In the genomic region with DNA sequence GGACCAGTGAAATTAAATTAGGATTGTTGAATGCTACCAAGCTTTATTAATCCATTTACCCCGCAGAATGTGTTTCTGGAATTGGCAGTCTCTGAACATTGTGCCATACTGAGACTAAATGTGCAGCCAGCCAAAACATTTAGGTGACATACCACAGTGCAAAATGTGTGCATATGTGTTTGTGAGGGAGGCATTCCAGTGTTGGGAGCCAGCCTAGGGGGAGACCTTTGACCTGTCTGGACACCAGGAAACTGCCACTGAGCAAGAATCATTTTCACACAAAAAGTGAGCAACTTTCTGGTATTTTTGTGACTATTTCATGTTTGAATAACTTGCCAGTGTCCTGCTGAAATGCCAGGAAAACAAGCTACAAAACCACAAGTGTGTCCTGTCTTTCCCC, we compare ENCODE assay signal across 2 cellular contexts.
TF ChIP-seq lines count a peak whose summit lies in the region.

No MANE protein-coding gene starts in this region.

TF ChIP-seq in IMR-90, 13 proteins besides CTCF, POLR2A, EP300 and RAD21 (continued from another document):
- no peak for TF ChIP-seq RCOR1 (IDR thresholded peaks at IDR 0.05; ENCODE audit: insufficient replicate concordance, low read length)
- no peak for TF ChIP-seq RFX5 (IDR thresholded peaks at IDR 0.05; ENCODE audit: low read depth, low read length)
- no peak for TF ChIP-seq MAZ (IDR thresholded peaks at IDR 0.05; ENCODE audit: borderline replicate concordance, low read depth, low read length)
- no peak for TF ChIP-seq MXI1 (IDR thresholded peaks at IDR 0.05; ENCODE audit: borderline replicate concordance, low read depth, low read length)
- TF ChIP-seq, protein P1, sequence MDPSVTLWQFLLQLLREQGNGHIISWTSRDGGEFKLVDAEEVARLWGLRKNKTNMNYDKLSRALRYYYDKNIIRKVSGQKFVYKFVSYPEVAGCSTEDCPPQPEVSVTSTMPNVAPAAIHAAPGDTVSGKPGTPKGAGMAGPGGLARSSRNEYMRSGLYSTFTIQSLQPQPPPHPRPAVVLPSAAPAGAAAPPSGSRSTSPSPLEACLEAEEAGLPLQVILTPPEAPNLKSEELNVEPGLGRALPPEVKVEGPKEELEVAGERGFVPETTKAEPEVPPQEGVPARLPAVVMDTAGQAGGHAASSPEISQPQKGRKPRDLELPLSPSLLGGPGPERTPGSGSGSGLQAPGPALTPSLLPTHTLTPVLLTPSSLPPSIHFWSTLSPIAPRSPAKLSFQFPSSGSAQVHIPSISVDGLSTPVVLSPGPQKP (IDR thresholded peaks at IDR 0.05; ENCODE audit: borderline replicate concordance, low read depth, low read length) = no peak
- no peak for TF ChIP-seq CEBPB (IDR thresholded peaks at IDR 0.05; ENCODE audit: low read depth, low read length)
- TF ChIP-seq SMC3 (IDR thresholded peaks at IDR 0.05; ENCODE audit: low read depth, low read length) = no peak

TF ChIP-seq in HepG2, 621 proteins besides CTCF, POLR2A, EP300 and RAD21 (continued from another document and continues in another):
- no peak for TF ChIP-seq THAP7 (CRISPR knock-in tag; IDR thresholded peaks at IDR 0.05)
- no peak for TF ChIP-seq SSRP1 (CRISPR knock-in tag; IDR thresholded peaks at IDR 0.05)
- no peak for TF ChIP-seq ZNF329 (CRISPR knock-in tag; IDR thresholded peaks at IDR 0.05; ENCODE audit: low read depth)
- no peak for TF ChIP-seq HHEX (CRISPR knock-in tag; IDR thresholded peaks at IDR 0.05)
- TF ChIP-seq, protein P2, sequence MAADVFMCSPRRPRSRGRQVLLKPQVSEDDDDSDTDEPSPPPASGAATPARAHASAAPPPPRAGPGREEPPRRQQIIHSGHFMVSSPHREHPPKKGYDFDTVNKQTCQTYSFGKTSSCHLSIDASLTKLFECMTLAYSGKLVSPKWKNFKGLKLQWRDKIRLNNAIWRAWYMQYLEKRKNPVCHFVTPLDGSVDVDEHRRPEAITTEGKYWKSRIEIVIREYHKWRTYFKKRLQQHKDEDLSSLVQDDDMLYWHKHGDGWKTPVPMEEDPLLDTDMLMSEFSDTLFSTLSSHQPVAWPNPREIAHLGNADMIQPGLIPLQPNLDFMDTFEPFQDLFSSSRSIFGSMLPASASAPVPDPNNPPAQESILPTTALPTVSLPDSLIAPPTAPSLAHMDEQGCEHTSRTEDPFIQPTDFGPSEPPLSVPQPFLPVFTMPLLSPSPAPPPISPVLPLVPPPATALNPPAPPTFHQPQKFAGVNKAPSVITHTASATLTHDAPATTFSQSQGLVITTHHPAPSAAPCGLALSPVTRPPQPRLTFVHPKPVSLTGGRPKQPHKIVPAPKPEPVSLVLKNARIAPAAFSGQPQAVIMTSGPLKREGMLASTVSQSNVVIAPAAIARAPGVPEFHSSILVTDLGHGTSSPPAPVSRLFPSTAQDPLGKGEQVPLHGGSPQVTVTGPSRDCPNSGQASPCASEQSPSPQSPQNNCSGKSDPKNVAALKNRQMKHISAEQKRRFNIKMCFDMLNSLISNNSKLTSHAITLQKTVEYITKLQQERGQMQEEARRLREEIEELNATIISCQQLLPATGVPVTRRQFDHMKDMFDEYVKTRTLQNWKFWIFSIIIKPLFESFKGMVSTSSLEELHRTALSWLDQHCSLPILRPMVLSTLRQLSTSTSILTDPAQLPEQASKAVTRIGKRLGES (CRISPR knock-in tag; IDR thresholded peaks at IDR 0.05; ENCODE audit: borderline replicate concordance) = no peak
- no peak for TF ChIP-seq ZSCAN20 (CRISPR knock-in tag; IDR thresholded peaks at IDR 0.05; ENCODE audit: borderline replicate concordance)
- TF ChIP-seq PHF20 (CRISPR knock-in tag; IDR thresholded peaks at IDR 0.05) = no peak
- TF ChIP-seq TERF1 (CRISPR knock-in tag; IDR thresholded peaks at IDR 0.05) = no peak
- TF ChIP-seq ZNF567 (CRISPR knock-in tag; IDR thresholded peaks at IDR 0.05; ENCODE audit: borderline replicate concordance) = no peak
- no peak for TF ChIP-seq ZNF563 (CRISPR knock-in tag; IDR thresholded peaks at IDR 0.05)
- TF ChIP-seq ZFP1 (CRISPR knock-in tag; IDR thresholded peaks at IDR 0.05) = no peak
- no peak for TF ChIP-seq KAT7 (CRISPR knock-in tag; IDR thresholded peaks at IDR 0.05; ENCODE audit: borderline replicate concordance)
- no peak for TF ChIP-seq ZNF773 (CRISPR knock-in tag; IDR thresholded peaks at IDR 0.05; ENCODE audit: borderline replicate concordance)
- no peak for TF ChIP-seq GPN1 (CRISPR knock-in tag; IDR thresholded peaks at IDR 0.05; ENCODE audit: borderline replicate concordance)
- 0 out of 2 replicates have a peak, but pooled peaks have one; percentile 20 for TF ChIP-seq STAG1 (CRISPR knock-in tag; IDR thresholded peaks at IDR 0.05)
- 0 out of 2 replicates have a peak, but pooled peaks have one; percentile 15 for TF ChIP-seq RXRB (CRISPR knock-in tag; IDR thresholded peaks at IDR 0.05; ENCODE audit: borderline replicate concordance)
- no peak for TF ChIP-seq ZNF605 (CRISPR knock-in tag; IDR thresholded peaks at IDR 0.05)
- TF ChIP-seq ZFP90 (CRISPR knock-in tag; IDR thresholded peaks at IDR 0.05; ENCODE audit: borderline replicate concordance) = no peak
- TF ChIP-seq ZKSCAN8 (CRISPR knock-in tag; IDR thresholded peaks at IDR 0.05; ENCODE audit: borderline replicate concordance) = peak; percentile 58; the same call in 1 of the 2 replicates
- no peak for TF ChIP-seq ZC3H13 (CRISPR knock-in tag; IDR thresholded peaks at IDR 0.05)
- peak; percentile 75 for TF ChIP-seq MED1 (CRISPR knock-in tag; IDR thresholded peaks at IDR 0.05)
- TF ChIP-seq SALL1 (CRISPR knock-in tag; IDR thresholded peaks at IDR 0.05) = peak; percentile 57; the same call in 1 of the 2 replicates
- TF ChIP-seq PITX1 (CRISPR knock-in tag; IDR thresholded peaks at IDR 0.05) = peak; percentile 36; the same call in 1 of the 2 replicates
- peak; percentile 48; the same call in 1 of the 2 replicates for TF ChIP-seq FOXP4 (CRISPR knock-in tag; IDR thresholded peaks at IDR 0.05)
- TF ChIP-seq ZGPAT (CRISPR knock-in tag; IDR thresholded peaks at IDR 0.05) = no peak
- no peak for TF ChIP-seq MTF2 (CRISPR knock-in tag; IDR thresholded peaks at IDR 0.05; ENCODE audit: borderline replicate concordance)
- TF ChIP-seq ZNF720 (CRISPR knock-in tag; IDR thresholded peaks at IDR 0.05) = no peak
- peak; percentile 71 to 84; a peak in 3 of 4 replicates for TF ChIP-seq NR2F1 (CRISPR knock-in tag; IDR thresholded peaks at IDR 0.05)
- peak; percentile 48; the same call in 1 of the 2 replicates for TF ChIP-seq ZNF788 (CRISPR knock-in tag; IDR thresholded peaks at IDR 0.05; ENCODE audit: borderline replicate concordance)
- no peak for TF ChIP-seq SNAPC5 (CRISPR knock-in tag; IDR thresholded peaks at IDR 0.05; ENCODE audit: borderline replicate concordance)
- TF ChIP-seq GATAD1 (CRISPR knock-in tag; IDR thresholded peaks at IDR 0.05) = no peak
- TF ChIP-seq ATF1 (CRISPR knock-in tag; IDR thresholded peaks at IDR 0.05) = no peak
- no peak for TF ChIP-seq CBFB (CRISPR knock-in tag; IDR thresholded peaks at IDR 0.05)
- no peak for TF ChIP-seq PAWR (CRISPR knock-in tag; IDR thresholded peaks at IDR 0.05; ENCODE audit: borderline replicate concordance)
- no peak for TF ChIP-seq IKZF1 (IDR thresholded peaks at IDR 0.05)
- TF ChIP-seq KAT8 (CRISPR knock-in tag; IDR thresholded peaks at IDR 0.05) = 0 out of 2 replicates have a peak, but pooled peaks have one; percentile 31
- no peak for TF ChIP-seq ZNF891 (CRISPR knock-in tag; IDR thresholded peaks at IDR 0.05)
- no peak for TF ChIP-seq ZNF839 (CRISPR knock-in tag; IDR thresholded peaks at IDR 0.05; ENCODE audit: borderline replicate concordance)
- TF ChIP-seq ZFYVE20 (CRISPR knock-in tag; IDR thresholded peaks at IDR 0.05; ENCODE audit: borderline replicate concordance, low read depth) = no peak
- TF ChIP-seq MATR3 (CRISPR knock-in tag; IDR thresholded peaks at IDR 0.05) = no peak
- TF ChIP-seq ATF6 (CRISPR knock-in tag; conservative IDR thresholded peaks at IDR 0.05) = no peak
